Comparison of ENCODE assay signal across 8 cellular contexts in the genomic region with DNA sequence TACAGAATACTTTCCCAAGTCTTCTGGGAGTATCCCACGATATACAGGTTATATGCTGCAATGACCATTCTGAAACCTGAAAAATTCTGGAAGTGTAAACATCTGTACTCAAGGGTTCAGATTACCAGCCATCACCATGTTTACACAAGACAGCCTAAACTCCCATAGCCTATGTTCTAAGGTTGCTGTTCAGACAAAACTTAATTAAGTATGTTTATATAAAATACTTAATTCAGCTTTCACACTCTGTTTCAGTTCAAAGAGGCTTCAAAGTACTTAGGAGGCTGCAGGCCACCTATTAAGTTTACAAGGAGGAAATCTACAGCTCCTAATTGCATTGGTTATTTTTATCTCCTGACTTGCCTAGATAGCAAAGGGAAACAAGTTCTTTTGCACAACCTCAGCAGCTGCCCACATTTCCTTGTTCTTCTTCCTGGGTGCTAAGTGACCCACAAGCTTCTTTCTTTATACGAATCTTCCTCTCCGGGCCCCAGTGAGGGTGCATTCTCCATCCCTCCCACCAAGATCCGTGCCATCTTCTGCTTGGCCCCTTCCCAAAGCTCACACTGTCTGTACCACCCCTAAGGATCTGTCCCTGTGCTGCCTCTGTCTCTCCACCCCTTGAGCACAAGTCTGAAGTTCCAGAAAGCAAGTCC. TPM values are rescaled to one million over a fixed set of nuclear protein-coding genes. Genes with fewer than 3 reads are reported as not detected.
DNase-seq lines count a peak whose midpoint lies in the region; ATAC-seq, FAIRE-seq and TF ChIP-seq lines count a peak whose summit lies in the region.

No MANE protein-coding gene starts in this region.

- H3K9ac ChIP-seq in kidney (ENCODE audit: low read length in 2 of 2), result no peak overlapping the region

- no peak for TF ChIP-seq POLR2A in esophagus muscularis mucosa (IDR thresholded peaks at IDR 0.05; ENCODE audit: low read depth)

- no peaks in the 10 kb centered on the region for H3K27me3 Mint-ChIP-seq in WTC11 (ENCODE audit: low read depth)
- no peaks in the 10 kb centered on the region for H3K27me3 Mint-ChIP-seq in type B pancreatic cell

- no peak for ATAC-seq in left ventricle myocardium superior
- ATAC-seq in WTC11, result no peak

- H3K4me1 ChIP-seq in kidney (ENCODE audit: control insufficient read depth in 1 of 2, insufficient read depth in 1 of 2, low read depth in 1 of 2, low read length in 2 of 2), result peaks cover 16 to 18% of the 10 kb centered on the region in 2 donors
- peaks cover 42 to 80% (median 59%) of the 10 kb centered on the region in 4 donors for H3K4me1 ChIP-seq in esophagus muscularis mucosa

- no peak for TF ChIP-seq EP300 in esophagus muscularis mucosa (IDR thresholded peaks at IDR 0.05)

- intact Hi-C loops in cardiac septum (cut with DNase I) (loop anchor here (5.0 to 10.0 kb wide), 3 partner anchors 42 to 365 kb away; a partner anchor contains a TSS), left ventricle myocardium superior (cut with micrococcal nuclease) (no loop called here), kidney (cut with DNase I) (no loop called here), esophagus muscularis mucosa (cut with DNase I) (no loop called here)

- H3K9me3 ChIP-seq in kidney (ENCODE audit: control insufficient read depth in 1 of 2, low read length in 2 of 2) (no peaks in the 10 kb centered on the region), esophagus muscularis mucosa (no peaks in the 10 kb centered on the region)

- H3K27me3 ChIP-seq in esophagus muscularis mucosa, result no peaks in the 10 kb centered on the region

- CTCF ChIA-PET in WTC11 (lab: Charles Lee), result interaction anchor here (0.6 to 1.3 kb wide), 2 partner anchors 101 to 187 kb away, joined by 3 to 5 read pairs; no protein-coding TSS in a partner anchor

- POLR2A ChIA-PET in WTC11 (lab: Charles Lee), result interaction anchor here (0.5 kb wide), 1 partner anchor 233 kb away, joined by 4 read pairs; no protein-coding TSS in a partner anchor

- H3K27ac Mint-ChIP-seq in WTC11 (peak overlapping the region; percentile 22; the same call in 1 of the 2 replicates), type B pancreatic cell (peak overlapping the region; percentile 97)

- H3K4me3 Mint-ChIP-seq in WTC11 (peak overlapping the region; percentile 96), type B pancreatic cell (peak overlapping the region; percentile 97)

- H3K36me3 ChIP-seq in kidney (ENCODE audit: control insufficient read depth in 1 of 2, insufficient read depth in 2 of 2, low read length in 2 of 2) (no peaks in the 10 kb centered on the region), esophagus muscularis mucosa (no peaks in the 10 kb centered on the region)

- TF ChIP-seq CTCF in WTC11 (IDR thresholded peaks at IDR 0.05) (no peak), type B pancreatic cell (conservative IDR thresholded peaks at IDR 0.05) (no peak), kidney (IDR thresholded peaks at IDR 0.05; ENCODE audit: borderline replicate concordance, extremely low read depth, insufficient read depth) (no peak), esophagus muscularis mucosa (IDR thresholded peaks at IDR 0.05) (no peak)

- H3K36me3 Mint-ChIP-seq in WTC11 (no peaks in the 10 kb centered on the region), type B pancreatic cell (peaks cover 3% of the 10 kb centered on the region)

- DNase-seq in cardiac septum (ENCODE audit: low spot score) (peak; percentile 55), left ventricle myocardium superior (no peak), WTC11 (ENCODE audit: low spot score) (no peak), left kidney (ENCODE audit: low read depth, low spot score) (peak; percentile 37), type B pancreatic cell (ENCODE audit: extremely low spot score, unreplicated experiment) (no peak), NCI-H2107 (lab: John Stamatoyannopoulos, UW) (no peak), kidney (no peak), esophagus muscularis mucosa (ENCODE audit: extremely low spot score) (no peak)

- no peak overlapping the region for H3K27ac ChIP-seq in kidney (ENCODE audit: low read depth in 2 of 2, low read length in 2 of 2)
- no peak overlapping the region for H3K27ac ChIP-seq in esophagus muscularis mucosa (replicated peaks in 1 of 4)

- H3K4me3 ChIP-seq in kidney (ENCODE audit: low read length in 2 of 2) (no peak overlapping the region), esophagus muscularis mucosa (no peak overlapping the region)

- no peaks in the 10 kb centered on the region for H3K9me3 Mint-ChIP-seq in WTC11
- H3K9me3 Mint-ChIP-seq in type B pancreatic cell, result no peaks in the 10 kb centered on the region

- WGBS in esophagus muscularis mucosa, result 60% methylated on average over 4 of the region's 4 CpGs

- no peak for FAIRE-seq in kidney (lab: Jason Lieb, UNC)

- H3K4me1 Mint-ChIP-seq in WTC11, result peaks cover 26% of the 10 kb centered on the region
- peaks cover 37% of the 10 kb centered on the region for H3K4me1 Mint-ChIP-seq in type B pancreatic cell (ENCODE audit: unreplicated experiment)

TF ChIP-seq in WTC11, 78 proteins besides CTCF, POLR2A, EP300 and RAD21:
- TF ChIP-seq GABPB1 (CRISPR knock-in tag; IDR thresholded peaks at IDR 0.05) (0 out of 2 replicates have a peak, but pooled peaks have one; percentile 12), ZNF138 (CRISPR knock-in tag; conservative IDR thresholded peaks at IDR 0.05) (no peak)

RNA-seq across cellular contexts. Expression of a gene that starts 2.0 kb away (rescaled TPM):
- 36.1 TPM for total RNA-seq in cardiac septum
- 29.7 TPM for total RNA-seq in left ventricle myocardium superior
- 108 to 121 TPM (median 108 TPM) in 3 replicates for total RNA-seq in WTC11 (2021)
- total RNA-seq in type B pancreatic cell (ENCODE audit: low replicate concordance), result 97.1 and 115 TPM in 2 replicates
- total RNA-seq in kidney, result 124 TPM
- 92.0 TPM for polyA plus RNA-seq in kidney (ENCODE audit: insufficient read depth, low read depth, low replicate concordance)
- total RNA-seq in esophagus muscularis mucosa, result 10 to 100 TPM; 64.8 to 73.9 (median 70.6) TPM

RNA-seq across cellular contexts. Expression of a gene that starts 2.2 kb away (rescaled TPM):
- total RNA-seq in cardiac septum, result 22.7 TPM
- total RNA-seq in left ventricle myocardium superior, result 19.8 TPM
- 6.4 to 10.6 TPM (median 9.2 TPM) in 3 replicates for total RNA-seq in WTC11 (2021)
- total RNA-seq in type B pancreatic cell (ENCODE audit: low replicate concordance), result 21.4 and 33.6 TPM in 2 replicates
- total RNA-seq in kidney, result 31.1 TPM
- polyA plus RNA-seq in kidney (ENCODE audit: insufficient read depth, low read depth, low replicate concordance), result 26.0 TPM
- 10 to 100 TPM; 17.6 to 39.5 (median 20.0) TPM for total RNA-seq in esophagus muscularis mucosa

RNA-seq across cellular contexts. Expression of a gene that starts 43.3 kb away (rescaled TPM):
- 5.2 TPM for total RNA-seq in cardiac septum
- total RNA-seq in left ventricle myocardium superior, result 3.6 TPM
- total RNA-seq in WTC11 (2021), result 15.7 to 19.3 TPM (median 16.9 TPM) in 3 replicates
- 17.0 and 21.2 TPM in 2 replicates for total RNA-seq in type B pancreatic cell (ENCODE audit: low replicate concordance)
- 13.7 TPM for total RNA-seq in kidney
- polyA plus RNA-seq in kidney (ENCODE audit: insufficient read depth, low read depth, low replicate concordance), result 3.5 TPM
- 10 to 100 TPM in 2 of 4 donors, 1 to 10 TPM in 2; 7.5 to 11.9 (median 9.9) TPM for total RNA-seq in esophagus muscularis mucosa

RNA-seq across cellular contexts. Expression of a gene that starts 56.7 kb away (rescaled TPM):
- total RNA-seq in cardiac septum (12.9 TPM), left ventricle myocardium superior (8.7 TPM), WTC11 (2021) (8.5 to 9.7 TPM (median 8.7 TPM) in 3 replicates), type B pancreatic cell (ENCODE audit: low replicate concordance) (20.7 and 37.2 TPM in 2 replicates), kidney (58.5 TPM), esophagus muscularis mucosa (10 to 100 TPM; 10.4 to 23.1 (median 11.5) TPM)
- 11.9 TPM for polyA plus RNA-seq in kidney (ENCODE audit: insufficient read depth, low read depth, low replicate concordance)

Comparison
In these comparisons a context has a peak if more than half of its experiments do, and no peak if none do; other contexts are left out.
1. DNase-seq: peak in cardiac septum (single experiment) and left kidney (single experiment); none in left ventricle myocardium superior (single experiment), WTC11 (single experiment), type B pancreatic cell (single experiment), NCI-H2107 (single experiment), kidney (single experiment) and esophagus muscularis mucosa (single experiment).